Comparison of ENCODE assay signal across 26 cellular contexts in the genomic region with DNA sequence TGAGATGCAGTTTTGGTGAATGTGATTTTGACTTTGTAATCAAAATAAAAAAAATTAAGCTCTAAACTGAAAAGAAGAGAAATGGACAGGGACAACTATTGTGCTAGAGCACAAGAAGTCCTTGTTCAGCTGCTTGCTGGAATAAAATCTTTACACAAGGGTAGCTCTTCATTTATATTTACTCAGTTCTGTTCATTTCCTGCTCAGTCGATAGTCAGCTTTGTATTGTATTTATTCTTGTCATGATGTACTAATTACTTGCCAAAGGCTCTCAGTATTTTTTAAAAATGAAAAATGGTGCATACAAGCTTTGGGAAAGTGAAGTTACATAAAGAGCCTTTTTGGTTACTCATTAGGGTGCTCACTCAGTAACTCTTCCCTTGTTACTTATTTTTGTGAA. TPM values are rescaled to one million over a fixed set of nuclear protein-coding genes. Genes with fewer than 3 reads are reported as not detected.
DNase-seq lines count a peak whose midpoint lies in the region; ATAC-seq and TF ChIP-seq lines count a peak whose summit lies in the region.
"Had no signal": no experiment of that assay in that cellular context is flagged by ENCODE, and none has a peak within 500 bp of the region (broad histone marks: within the 10 kb centered on the region; RNA-seq: fewer than 3 reads in every experiment).

No MANE protein-coding gene starts in this region.

- H3K4me3 ChIP-seq in OCI-LY7 (ENCODE audit: low read depth, low read length, poor library complexity, severe bottlenecking): no peak overlapping the region
- H3K4me3 ChIP-seq: GM12878, GM23338, Peyer's patch, SJCRH30 had no signal

- no peaks in the 10 kb centered on the region for H4K20me1 ChIP-seq in OCI-LY7 (ENCODE audit: insufficient read depth, low read length)

- H3K27ac ChIP-seq in OCI-LY7 (ENCODE audit: low read depth, low read length, poor library complexity, severe bottlenecking): no peak overlapping the region
- H3K27ac ChIP-seq: HL-60, Peyer's patch, SJCRH30 had no signal

- H3K4me3 Mint-ChIP-seq in neural crest cell (peak overlapping the region; percentile 39), immature natural killer cell (no peak overlapping the region), WTC11 (no peak overlapping the region)
- H3K4me3 Mint-ChIP-seq: CD8-positive, alpha-beta T cell; GM23338; T-helper 1 cell treated with Interleukin-12 subunit alpha and Interleukin-12 subunit beta and Interleukin-4 antibody, amounts not matched to agents 30 μg/mL and 1 μg/mL, for 36 hours had no signal

- no peaks in the 10 kb centered on the region for H3K4me1 ChIP-seq in OCI-LY7 (ENCODE audit: insufficient read depth, low read length, poor library complexity, severe bottlenecking)
- H3K4me1 ChIP-seq: SJCRH30 had no signal

- peaks cover 11% of the 10 kb centered on the region for H3K9me3 Mint-ChIP-seq in neural crest cell
- H3K9me3 Mint-ChIP-seq in immature natural killer cell: peaks cover 0 to 3% (median 1%) of the 10 kb centered on the region in 6 donors
- H3K9me3 Mint-ChIP-seq in WTC11: peaks cover 14% of the 10 kb centered on the region

- H3K4me2 ChIP-seq in OCI-LY7 (ENCODE audit: low read length): no peak overlapping the region
- H3K4me2 ChIP-seq: GM23338 had no signal

- no peaks in the 10 kb centered on the region for H3K9me3 ChIP-seq in OCI-LY7 (ENCODE audit: low read length)
- H3K9me3 ChIP-seq: Peyer's patch, SJCRH30 had no signal

- H3K79me2 ChIP-seq in OCI-LY7 (ENCODE audit: insufficient read depth, low read depth, low read length): no peaks in the 10 kb centered on the region

- CTCF ChIA-PET in WTC11 (lab: Charles Lee) (interaction anchor here (1.0 kb wide), 1 partner anchor 18 kb away, joined by 3 read pairs; the partner anchor contains the start of gene F5), OCI-LY7 (lab: Charles Lee; ENCODE audit: unreplicated experiment) (no interaction called here)

- H3K36me3 Mint-ChIP-seq in neural crest cell (ENCODE audit: low read depth) (peaks cover 3% of the 10 kb centered on the region), immature natural killer cell (peaks cover 0 to 4% (median 0%) of the 10 kb centered on the region in 3 donors), WTC11 (no peaks in the 10 kb centered on the region)
- H3K36me3 Mint-ChIP-seq: CD8-positive, alpha-beta T cell had no signal

- TF ChIP-seq CTCF in neural crest cell (conservative IDR thresholded peaks at IDR 0.05) (no peak), WTC11 (IDR thresholded peaks at IDR 0.05) (no peak), OCI-LY7 (conservative IDR thresholded peaks at IDR 0.05; ENCODE audit: low read length) (no peak)

- BruUV-seq in OCI-LY7 (replicated peaks; lab: Mats Ljungman, UMichigan): no TSS peak

- no peaks in the 10 kb centered on the region for H3K36me3 ChIP-seq in OCI-LY7 (ENCODE audit: insufficient read depth, low read length)
- H3K36me3 ChIP-seq: Peyer's patch, SJCRH30 had no signal

- H3K27me3 Mint-ChIP-seq in neural crest cell (ENCODE audit: low read depth) (peaks cover 12% of the 10 kb centered on the region), immature natural killer cell (ENCODE audit: low read depth in 3 of 3) (peaks cover 1 to 12% (median 5%) of the 10 kb centered on the region in 3 donors), WTC11 (ENCODE audit: low read depth) (no peaks in the 10 kb centered on the region)

- no peaks in the 10 kb centered on the region for H3K9me2 ChIP-seq in OCI-LY7 (ENCODE audit: insufficient read depth, low read length)

- H3K27ac Mint-ChIP-seq in neural crest cell (ENCODE audit: unreplicated experiment) (peak overlapping the region; percentile 78), immature natural killer cell (no peak overlapping the region), WTC11 (no peak overlapping the region)
- H3K27ac Mint-ChIP-seq: CD8-positive, alpha-beta T cell; GM23338; T-helper 1 cell treated with Interleukin-12 subunit alpha and Interleukin-12 subunit beta and Interleukin-4 antibody, amounts not matched to agents 30 μg/mL and 1 μg/mL, for 36 hours had no signal

- ATAC-seq in left colon (peak; percentile 33), WTC11 (no peak)
- ATAC-seq: CD8-positive, alpha-beta T cell; GM12878; GM23338 had no signal

- DNase-seq in NCI-H1092 treated with DMSO at 0.1 percent for 48 hours (lab: John Stamatoyannopoulos, UW) (peak; percentile 9), NCI-H1092 (lab: John Stamatoyannopoulos, UW) (no peak), DMS53 treated with DMSO at 0.1 percent for 48 hours (lab: John Stamatoyannopoulos, UW; ENCODE audit: unreplicated experiment) (peak; percentile 56), left colon (no peak), neural crest cell (ENCODE audit: low read depth, low spot score) (no peak), immature natural killer cell (no peak), WTC11 (ENCODE audit: low spot score) (no peak), OCI-LY7 (ENCODE audit: low spot score) (no peak)
- DNase-seq: AML-193; C1 segment of cervical spinal cord; CD8-positive, alpha-beta T cell; DND-41; HCEC 1CT; KBM-7; NCI-H1105 treated with DMSO at 0.1 percent for 48 hours; NCI-H2029 treated with DMSO at 0.1 percent for 48 hours; NCI-H446; NK-92 treated with Interleukin-12 subunit alpha and Interleukin-12 subunit beta, amount 100 ng/mL, for 24 hours; Peyer's patch; SJCRH30 had no signal

- POLR2A ChIA-PET in WTC11 (lab: Charles Lee) (no interaction called here), OCI-LY7 (lab: Charles Lee) (interaction anchor here (1.2 kb wide), 1 partner anchor 11 kb away, joined by 3 read pairs; no protein-coding TSS in a partner anchor)

- no peak overlapping the region; the same call in 1 of the 2 replicates for H2AFZ ChIP-seq in OCI-LY7 (ENCODE audit: low read length)
- H2AFZ ChIP-seq: GM23338 had no signal

- intact Hi-C loops in left colon (cut with DNase I, micrococcal nuclease): no loop called here
- intact Hi-C loops in OCI-LY7 (cut with micrococcal nuclease; ENCODE audit: unreplicated experiment): no loop called here

- peaks cover 12% of the 10 kb centered on the region for H3K4me1 Mint-ChIP-seq in neural crest cell
- H3K4me1 Mint-ChIP-seq in immature natural killer cell: no peaks in the 10 kb centered on the region
- H3K4me1 Mint-ChIP-seq in WTC11: no peaks in the 10 kb centered on the region
- H3K4me1 Mint-ChIP-seq: GM23338 had no signal

TF ChIP-seq in WTC11, 78 proteins besides CTCF, POLR2A, EP300 and RAD21 (continues in another document):
- TF ChIP-seq, protein P1, sequence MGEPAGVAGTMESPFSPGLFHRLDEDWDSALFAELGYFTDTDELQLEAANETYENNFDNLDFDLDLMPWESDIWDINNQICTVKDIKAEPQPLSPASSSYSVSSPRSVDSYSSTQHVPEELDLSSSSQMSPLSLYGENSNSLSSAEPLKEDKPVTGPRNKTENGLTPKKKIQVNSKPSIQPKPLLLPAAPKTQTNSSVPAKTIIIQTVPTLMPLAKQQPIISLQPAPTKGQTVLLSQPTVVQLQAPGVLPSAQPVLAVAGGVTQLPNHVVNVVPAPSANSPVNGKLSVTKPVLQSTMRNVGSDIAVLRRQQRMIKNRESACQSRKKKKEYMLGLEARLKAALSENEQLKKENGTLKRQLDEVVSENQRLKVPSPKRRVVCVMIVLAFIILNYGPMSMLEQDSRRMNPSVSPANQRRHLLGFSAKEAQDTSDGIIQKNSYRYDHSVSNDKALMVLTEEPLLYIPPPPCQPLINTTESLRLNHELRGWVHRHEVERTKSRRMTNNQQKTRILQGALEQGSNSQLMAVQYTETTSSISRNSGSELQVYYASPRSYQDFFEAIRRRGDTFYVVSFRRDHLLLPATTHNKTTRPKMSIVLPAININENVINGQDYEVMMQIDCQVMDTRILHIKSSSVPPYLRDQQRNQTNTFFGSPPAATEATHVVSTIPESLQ (CRISPR knock-in tag; IDR thresholded peaks at IDR 0.05): no peak
- TF ChIP-seq MLX (CRISPR knock-in tag; IDR thresholded peaks at IDR 0.05): no peak
- no peak for TF ChIP-seq NR1H2 (CRISPR knock-in tag; IDR thresholded peaks at IDR 0.05)
- TF ChIP-seq ATF3 (CRISPR knock-in tag; conservative IDR thresholded peaks at IDR 0.05): no peak
- no peak for TF ChIP-seq IRF2 (CRISPR knock-in tag; IDR thresholded peaks at IDR 0.05; ENCODE audit: borderline replicate concordance, low read depth)
- TF ChIP-seq ZBTB43 (CRISPR knock-in tag; IDR thresholded peaks at IDR 0.05): no peak
- no peak for TF ChIP-seq FOXK1 (CRISPR knock-in tag; IDR thresholded peaks at IDR 0.05)

RNA-seq across cellular contexts. Expression of gene F5, which starts 17.8 kb away (rescaled TPM):
- total RNA-seq in left colon (1 to 10 TPM; 1.2 TPM), neural crest cell (not detected in 2 replicates), WTC11 (2021) (0.20 to 0.21 TPM (median 0.21 TPM) in 3 replicates), OCI-LY7 (2022) (not detected in 2 replicates)
- polyA plus RNA-seq in immature natural killer cell: 1 to 10 TPM in 1 of 3 donors, under 1 TPM in 2; 0.08 to 1.3 (median 0.09) TPM
- not detected in 2 replicates for total RNA-seq in OCI-LY7 (2014; rRNA removed; shearing (Covaris generic))
- total RNA-seq: A172, GM23338, SJCRH30 had no signal
- polyA plus RNA-seq: AG04450 had no signal

Comparison
In these comparisons a context has a peak if more than half of its experiments do, and no peak if none do; other contexts are left out.
1. DNase-seq: peak in NCI-H1092 treated with DMSO at 0.1 percent for 48 hours (single experiment) and DMS53 treated with DMSO at 0.1 percent for 48 hours (single experiment); none in NCI-H1092 (single experiment), left colon (0 of 2), neural crest cell (single experiment), immature natural killer cell (0 of 3), WTC11 (single experiment) and OCI-LY7 (single experiment).